Comparison of ENCODE assay signal across 9 cellular contexts in genomic region chr2:25981596-25982272, GRCh38. TPM values are rescaled to one million over a fixed set of nuclear protein-coding genes. Genes with fewer than 3 reads are reported as not detected.
DNase-seq lines count a peak whose midpoint lies in the region; ATAC-seq, FAIRE-seq and TF ChIP-seq lines count a peak whose summit lies in the region.
"Had no signal": no experiment of that assay in that cellular context is flagged by ENCODE, and none has a peak within 500 bp of the region (broad histone marks: within the 10 kb centered on the region; RNA-seq: fewer than 3 reads in every experiment).

No MANE protein-coding gene starts in this region.

- H3K4me3 ChIP-seq in PC-9 (peak overlapping the region; percentile 94), mucosa of stomach (ENCODE audit: low read length) (peak overlapping the region; percentile 50)

- BruUV-seq in PC-9 (replicated peaks; lab: Mats Ljungman, UMichigan): TSS peak; percentile 33

- H3K9me3 Mint-ChIP-seq in effector memory CD8-positive, alpha-beta T cell: no peaks in the 10 kb centered on the region

- H3K36me3 Mint-ChIP-seq in effector memory CD8-positive, alpha-beta T cell (ENCODE audit: insufficient read depth): no peaks in the 10 kb centered on the region

- TF ChIP-seq CTCF in PC-9 (conservative IDR thresholded peaks at IDR 0.05): no peak

- H3K4me2 ChIP-seq in PC-9: peak overlapping the region; percentile 96

- H3K4me1 ChIP-seq in PC-9 (replicated peaks; ENCODE audit: insufficient read depth): peaks cover 55% of the 10 kb centered on the region
- H3K4me1 ChIP-seq in mucosa of stomach (ENCODE audit: control insufficient read depth, insufficient read depth, low read length): peaks cover 6% of the 10 kb centered on the region

- no peaks in the 10 kb centered on the region for H3K9me3 ChIP-seq in PC-9 (ENCODE audit: insufficient read depth, low read depth)
- no peaks in the 10 kb centered on the region for H3K9me3 ChIP-seq in mucosa of stomach (ENCODE audit: control insufficient read depth, low read length)

- H4K20me1 ChIP-seq in PC-9 (ENCODE audit: insufficient read depth): no peaks in the 10 kb centered on the region

- H3K36me3 ChIP-seq in PC-9 (ENCODE audit: low read depth) (no peaks in the 10 kb centered on the region), mucosa of stomach (ENCODE audit: control insufficient read depth, insufficient read depth, low read length) (no peaks in the 10 kb centered on the region)

- H3K27me3 ChIP-seq in PC-9 (ENCODE audit: insufficient read depth, low read depth) (no peaks in the 10 kb centered on the region), mucosa of stomach (ENCODE audit: control insufficient read depth, insufficient read depth, low read length) (no peaks in the 10 kb centered on the region)

- intact Hi-C loops in PC-9 (cut with micrococcal nuclease; ENCODE audit: unreplicated experiment): no loop called here

- CTCF ChIA-PET in PC-9 (lab: Charles Lee): interaction anchor here (0.6 to 1.2 kb wide), 2 partner anchors 10 to 31 kb away, joined by 3 to 4 read pairs; no protein-coding TSS in a partner anchor

- no peak for FAIRE-seq in urothelium cell line (lab: Jason Lieb, UNC)
- FAIRE-seq: TTC549 had no signal

- no peaks in the 10 kb centered on the region for H3K9me2 ChIP-seq in PC-9 (ENCODE audit: insufficient read depth)

- no peaks in the 10 kb centered on the region for H3K27me3 Mint-ChIP-seq in effector memory CD8-positive, alpha-beta T cell

- ATAC-seq in GM21619 (IDR thresholded peaks at IDR 0.05; ENCODE audit: unreplicated experiment): peak; percentile 29
- peak; percentile 35 for ATAC-seq in effector memory CD8-positive, alpha-beta T cell (replicated peaks)

- H3K79me2 ChIP-seq in PC-9 (ENCODE audit: low read depth): peaks cover 42% of the 10 kb centered on the region

- POLR2A ChIA-PET in PC-9 (lab: Charles Lee; ENCODE audit: unreplicated experiment): interaction anchor here (0.6 kb wide), 2 partner anchors 53 to 1655 kb away, joined by 4 to 8 read pairs; no protein-coding TSS in a partner anchor

- peak; percentile 35 for DNase-seq in Daoy (ENCODE audit: low read depth)
- no peak for DNase-seq in PC-9
- DNase-seq in effector memory CD8-positive, alpha-beta T cell: no peak
- DNase-seq in urothelium cell line (ENCODE audit: low spot score): peak; percentile 36
- no peak for DNase-seq in OCI-M2 (lab: John Stamatoyannopoulos, UW; ENCODE audit: unreplicated experiment)
- DNase-seq in activated gamma-delta T cell (lab: John Stamatoyannopoulos, UW): no peak

- H3K27ac ChIP-seq in PC-9: no peak overlapping the region

- peaks cover 27 to 36% of the 10 kb centered on the region in 2 donors for H3K4me1 Mint-ChIP-seq in effector memory CD8-positive, alpha-beta T cell (ENCODE audit: low read depth in 2 of 2)

- peak overlapping the region; percentile 50 for H3K9ac ChIP-seq in mucosa of stomach (ENCODE audit: low read length)

- peaks cover 51% of the 10 kb centered on the region for H3F3A ChIP-seq in PC-9 (ENCODE audit: insufficient read depth, low read depth)

- peak overlapping the region; percentile 89 to 90 for H3K4me3 Mint-ChIP-seq in effector memory CD8-positive, alpha-beta T cell

- peak overlapping the region; percentile 99 for H2AFZ ChIP-seq in PC-9

- peak overlapping the region; percentile 17 to 46 for H3K27ac Mint-ChIP-seq in effector memory CD8-positive, alpha-beta T cell

RNA-seq across cellular contexts. Expression of gene KIF3C, which starts 0.6 kb away (rescaled TPM):
- total RNA-seq in Daoy (2014; rRNA removed; shearing (Covaris generic)): 7.8 and 16.9 TPM in 2 replicates
- total RNA-seq in PC-9 (2021): 41.2 and 50.5 TPM in 2 replicates

RNA-seq across cellular contexts. Expression of gene RAB10, which starts 52.1 kb away (rescaled TPM):
- total RNA-seq in Daoy (2014; rRNA removed; shearing (Covaris generic)): 117 and 158 TPM in 2 replicates
- 150 and 171 TPM in 2 replicates for total RNA-seq in PC-9 (2021)

Comparison
In these comparisons a context has a peak if more than half of its experiments do, and no peak if none do; other contexts are left out.
1. DNase-seq: peak in Daoy (single experiment) and urothelium cell line (single experiment); none in PC-9 (0 of 2), effector memory CD8-positive, alpha-beta T cell (0 of 3), OCI-M2 (single experiment) and activated gamma-delta T cell (single experiment).